ENCODE assay signal across 8 cellular contexts in genomic region chr10:29998142-29998808, GRCh38.
DNase-seq lines count a peak whose midpoint lies in the region; ATAC-seq and TF ChIP-seq lines count a peak whose summit lies in the region.

No MANE protein-coding gene starts in this region.

- no peak overlapping the region for H3K27ac ChIP-seq in smooth muscle cell (ENCODE audit: low read depth)

- peak; percentile 55 for DNase-seq in GM04504 (ENCODE audit: low read depth)
- peak; percentile 81 for DNase-seq in H7
- peak; percentile 76 for DNase-seq in NB4 (ENCODE audit: low read depth)
- peak; percentile 48 for DNase-seq in T1000 (lab: John Stamatoyannopoulos, UW)
- peak; percentile 81 for DNase-seq in astrocyte of the cerebellum (ENCODE audit: low read depth)
- peak in 43 of 51 donors; percentile 4 to 74 (median 42) for DNase-seq in hypothalamus (lab: John Stamatoyannopoulos, UW)
- peak; percentile 23 for DNase-seq in smooth muscle cell (lab: John Stamatoyannopoulos, UW; ENCODE audit: unreplicated experiment)

- H3K9ac ChIP-seq in smooth muscle cell (ENCODE audit: low read depth): no peak overlapping the region

- in situ Hi-C loops in astrocyte of the cerebellum (cut with HindIII; ENCODE audit: low sequenced_read_pairs): no loop called here

- H3K4me3 ChIP-seq in H7 (ENCODE audit: insufficient read depth, low read depth, low read length) (no peak overlapping the region), NB4 (ENCODE audit: low read depth, low read length) (no peak overlapping the region), astrocyte of the cerebellum (ENCODE audit: low read depth, low read length) (no peak overlapping the region), smooth muscle cell (no peak overlapping the region)

- H3F3A ChIP-seq in smooth muscle cell (ENCODE audit: low read depth): peaks cover 3% of the 10 kb centered on the region

- H2AFZ ChIP-seq in smooth muscle cell (ENCODE audit: low read depth): no peak overlapping the region

- H3K36me3 ChIP-seq in H7 (replicated peaks; ENCODE audit: control insufficient read depth, insufficient read depth, low read length): no peaks in the 10 kb centered on the region
- H3K36me3 ChIP-seq in smooth muscle cell (ENCODE audit: low read depth): no peaks in the 10 kb centered on the region

- WGBS in smooth muscle cell (ENCODE audit: low lambda C conversion rate): 38% methylated on average over 12 of the region's 12 CpGs

- no peak for TF ChIP-seq POLR2A in NB4 (IDR thresholded peaks at IDR 0.05; ENCODE audit: extremely low read depth, insufficient read length)

- H3K27me3 ChIP-seq in H7 (ENCODE audit: control insufficient read depth, insufficient read depth, low read length): no peaks in the 10 kb centered on the region
- H3K27me3 ChIP-seq in smooth muscle cell (ENCODE audit: low read depth): no peaks in the 10 kb centered on the region

- H4K20me1 ChIP-seq in smooth muscle cell (ENCODE audit: low read depth): no peaks in the 10 kb centered on the region

- H3K4me1 ChIP-seq in smooth muscle cell (ENCODE audit: low read depth): no peaks in the 10 kb centered on the region

- peak; percentile 94 for TF ChIP-seq CTCF in NB4 (IDR thresholded peaks at IDR 0.05; ENCODE audit: low read depth, low read length)
- peak; percentile 100 for TF ChIP-seq CTCF in astrocyte of the cerebellum (IDR thresholded peaks at IDR 0.05; ENCODE audit: low read depth, low read length, missing control alignments)
- peak; percentile 97 for TF ChIP-seq CTCF in smooth muscle cell (IDR thresholded peaks at IDR 0.05; ENCODE audit: borderline replicate concordance, insufficient read depth, poor library complexity, severe bottlenecking)

- H3K79me2 ChIP-seq in smooth muscle cell (ENCODE audit: low read depth): no peaks in the 10 kb centered on the region

- H3K9me3 ChIP-seq in smooth muscle cell (replicated peaks; ENCODE audit: low read depth): no peaks in the 10 kb centered on the region

- no peak for ATAC-seq in GM18870 (IDR thresholded peaks at IDR 0.05; ENCODE audit: unreplicated experiment)

- H3K4me2 ChIP-seq in smooth muscle cell: no peak overlapping the region

Comparison
In these comparisons a context has a peak if more than half of its experiments do, and no peak if none do; other contexts are left out.
1. DNase-seq: peak in every context shown above with its lines; median percentile 81 in H7; 81 in astrocyte of the cerebellum; 76 in NB4; 55 in GM04504; 48 in T1000; 42 in hypothalamus; 23 in smooth muscle cell.